In genomic region chr4:76233534-76233933, GRCh38 we compare ENCODE assay signal across 16 cellular contexts. TPM values are rescaled to one million over a fixed set of nuclear protein-coding genes. Genes with fewer than 3 reads are reported as not detected.
DNase-seq lines count a peak whose midpoint lies in the region; ATAC-seq and TF ChIP-seq lines count a peak whose summit lies in the region.
"Had no signal": no experiment of that assay in that cellular context is flagged by ENCODE, and none has a peak within 500 bp of the region (broad histone marks: within the 10 kb centered on the region; RNA-seq: fewer than 3 reads in every experiment).

No MANE protein-coding gene starts in this region.

- intact Hi-C loops in lower lobe of right lung (cut with DNase I): no loop called here

- H3K4me1 ChIP-seq in BE2C (no peaks in the 10 kb centered on the region), lower lobe of right lung (peaks cover 8% of the 10 kb centered on the region), right atrium auricular region (no peaks in the 10 kb centered on the region)
- H3K4me1 ChIP-seq: SJSA1 had no signal

- in situ Hi-C loops in G401 (cut with HindIII; ENCODE audit: low sequenced_read_pairs): no loop called here

- H3K36me3 ChIP-seq in BE2C: no peaks in the 10 kb centered on the region
- H3K36me3 ChIP-seq in lower lobe of right lung: no peaks in the 10 kb centered on the region
- H3K36me3 ChIP-seq in right atrium auricular region: no peaks in the 10 kb centered on the region
- H3K36me3 ChIP-seq: SJSA1 had no signal

- H3K4me3 ChIP-seq in BE2C (ENCODE audit: low read depth, low read length) (no peak overlapping the region), choroid plexus epithelial cell (ENCODE audit: low read depth, low read length) (peak overlapping the region; percentile 58), lower lobe of right lung (peak overlapping the region; percentile 38), right atrium auricular region (no peak overlapping the region)
- H3K4me3 ChIP-seq: psoas muscle, SJSA1 had no signal

- H3K27ac ChIP-seq in lower lobe of right lung (peak overlapping the region; percentile 34), right atrium auricular region (no peak overlapping the region)
- H3K27ac ChIP-seq: psoas muscle, SJSA1 had no signal

- TF ChIP-seq CTCF in BE2C (IDR thresholded peaks at IDR 0.05; ENCODE audit: low read depth, low read length): no peak
- TF ChIP-seq CTCF in choroid plexus epithelial cell (conservative IDR thresholded peaks at IDR 0.05; ENCODE audit: low read depth, low read length): no peak
- TF ChIP-seq CTCF in lower lobe of right lung (IDR thresholded peaks at IDR 0.05): no peak
- TF ChIP-seq CTCF in right atrium auricular region (IDR thresholded peaks at IDR 0.05): no peak

- no peaks in the 10 kb centered on the region for H3K9me3 ChIP-seq in BE2C
- H3K9me3 ChIP-seq in lower lobe of right lung: no peaks in the 10 kb centered on the region
- peaks cover 0 to 6% of the 10 kb centered on the region in 2 donors for H3K9me3 ChIP-seq in right atrium auricular region
- H3K9me3 ChIP-seq: psoas muscle, SJSA1 had no signal

- H3K27me3 ChIP-seq in BE2C: no peaks in the 10 kb centered on the region
- no peaks in the 10 kb centered on the region for H3K27me3 ChIP-seq in lower lobe of right lung (ENCODE audit: low read depth)
- no peaks in the 10 kb centered on the region for H3K27me3 ChIP-seq in right atrium auricular region
- H3K27me3 ChIP-seq: SJSA1 had no signal

- DNase-seq in BE2C (peak; percentile 43), NCI-H146 (lab: John Stamatoyannopoulos, UW) (peak; percentile 59), choroid plexus epithelial cell (ENCODE audit: low read depth) (peak; percentile 21), lower lobe of right lung (no peak), G401 (ENCODE audit: low spot score) (no peak), T1000 (lab: John Stamatoyannopoulos, UW) (no peak), right atrium auricular region (ENCODE audit: low spot score) (no peak)
- DNase-seq: activated naive CD8-positive, alpha-beta T cell treated with anti-CD3 and anti-CD28 coated beads, Interleukin-2, amount 10 ng/mL, durations not matched to agents 7 days and 5 days; DMS153; KBM-7; NCI-H187 treated with DMSO at 0.1 percent for 48 hours; psoas muscle; stimulated activated CD4-positive, alpha-beta T cell treated with anti-CD3 and anti-CD28 coated beads, Interleukin-2, amount 100 ng/mL, for 24 hours had no signal

- no peak for ATAC-seq in lower lobe of right lung
- no peak for ATAC-seq in esophagus mucosa
- ATAC-seq: activated CD4-positive, CD25-positive, alpha-beta regulatory T cell treated with anti-CD3 and anti-CD28 coated beads, Interleukin-2, amount 50 U/mL, for 24 hours; psoas muscle had no signal

RNA-seq across cellular contexts. Expression of gene FAM47E, which starts 18.0 kb away (rescaled TPM):
- polyA plus RNA-seq in BE2C (2012; ENCODE audit: insufficient read depth, insufficient read length, low read depth): 0.88 TPM
- total RNA-seq in lower lobe of right lung: 6.4 TPM
- 0.37 and 2.8 TPM in 2 replicates for total RNA-seq in G401 (2014; rRNA removed; shearing (Covaris generic))
- 0.20 TPM for total RNA-seq in esophagus mucosa
- 1 to 10 TPM; 1.0 to 2.2 TPM for total RNA-seq in right atrium auricular region
- total RNA-seq: SJSA1 had no signal

RNA-seq across cellular contexts. Expression of gene SCARB2, which starts 19.9 kb away (rescaled TPM):
- 113 TPM for polyA plus RNA-seq in BE2C (2012; ENCODE audit: insufficient read depth, insufficient read length, low read depth)
- 166 TPM for total RNA-seq in lower lobe of right lung
- total RNA-seq in G401 (2014; rRNA removed; shearing (Covaris generic)): 39.9 and 61.3 TPM in 2 replicates
- 70.0 TPM for total RNA-seq in esophagus mucosa
- total RNA-seq in right atrium auricular region: 100 to 1,000 TPM in 1 of 2 donors, 10 to 100 TPM in 1; 86.4 to 103 TPM

Comparison
In these comparisons a context has a peak if more than half of its experiments do, and no peak if none do; other contexts are left out.
1. DNase-seq: peak in BE2C (single experiment), NCI-H146 (single experiment) and choroid plexus epithelial cell (single experiment); none in lower lobe of right lung (single experiment), G401 (single experiment), T1000 (single experiment) and right atrium auricular region (single experiment).
2. H3K4me3 ChIP-seq: peak in choroid plexus epithelial cell (single experiment) and lower lobe of right lung (single experiment); none in BE2C (single experiment) and right atrium auricular region (0 of 2).